Comparison of ENCODE assay signal across 15 cellular contexts in the genomic region with DNA sequence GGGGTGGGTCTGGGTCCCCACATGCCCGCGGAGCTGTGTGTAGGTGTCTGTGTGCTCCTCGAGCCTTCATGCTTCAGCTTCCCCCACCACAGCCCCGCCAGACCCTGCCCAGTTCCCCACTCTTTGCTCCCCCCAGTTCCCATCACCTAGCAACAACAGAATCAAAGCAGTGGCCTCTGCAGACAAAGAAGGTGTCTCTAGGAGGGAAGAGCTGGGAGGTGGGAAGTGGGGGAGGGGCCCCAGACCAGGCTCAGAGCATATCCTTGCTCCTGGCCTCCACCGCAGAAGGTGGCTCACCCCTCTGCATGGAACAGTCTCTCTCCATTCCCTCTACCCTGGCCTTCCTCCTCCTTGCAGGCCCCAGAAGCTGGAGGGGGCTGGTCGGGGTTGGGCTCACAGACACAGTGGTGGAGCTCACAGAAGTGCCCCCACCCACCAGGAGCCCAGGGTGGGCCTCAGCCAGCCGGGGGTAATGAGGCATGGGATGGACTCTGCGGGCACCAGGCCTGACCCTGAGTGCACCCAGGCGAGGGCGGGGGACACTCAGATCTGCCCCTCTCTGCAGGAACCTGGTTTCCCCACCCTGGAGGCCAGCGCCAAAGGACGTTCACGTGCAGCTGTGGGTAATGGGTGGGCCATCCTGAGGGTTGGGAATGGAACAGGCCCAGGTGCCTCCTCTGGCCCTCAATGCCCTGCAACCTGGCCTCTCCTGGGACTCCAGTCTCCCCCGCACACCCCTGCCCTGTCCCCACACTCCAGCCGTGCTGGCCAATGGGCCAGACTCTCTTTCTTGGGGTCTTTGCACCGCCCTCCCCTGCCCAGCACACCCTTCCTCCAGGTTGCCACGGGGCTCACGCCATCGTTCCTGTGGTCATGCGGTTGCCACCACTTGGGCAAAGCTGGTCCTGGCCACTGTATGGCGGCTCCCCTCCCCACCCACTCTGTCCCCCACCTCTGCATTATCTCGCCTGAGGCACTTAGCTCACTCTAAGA. TPM values are rescaled to one million over a fixed set of nuclear protein-coding genes. Genes with fewer than 3 reads are reported as not detected.
DNase-seq lines count a peak whose midpoint lies in the region; ATAC-seq lines count a peak whose summit lies in the region.
"Had no signal": no experiment of that assay in that cellular context is flagged by ENCODE, and none has a peak within 500 bp of the region (broad histone marks: within the 10 kb centered on the region; RNA-seq: fewer than 3 reads in every experiment).

No MANE protein-coding gene starts in this region.

- H3K9me3 ChIP-seq in BLaER1: no peaks in the 10 kb centered on the region
- H3K9me3 ChIP-seq in GM23248 (ENCODE audit: low read depth): no peaks in the 10 kb centered on the region
- H3K9me3 ChIP-seq: spleen, stomach had no signal

- H3K4me2 ChIP-seq in BLaER1: peak overlapping the region; percentile 98
- no peak overlapping the region for H3K4me2 ChIP-seq in GM23248 (ENCODE audit: unreplicated experiment)

- no peaks in the 10 kb centered on the region for H4K20me1 ChIP-seq in BLaER1
- H4K20me1 ChIP-seq in GM23248 (ENCODE audit: insufficient read depth): no peaks in the 10 kb centered on the region

- H3K4me3 Mint-ChIP-seq in T-helper 2 cell treated with Interferon-gamma antibody and Interleukin-4, amounts not matched to agents 5 μg/mL and 100 μg/mL, for 36 hours: no peak overlapping the region
- H3K4me3 Mint-ChIP-seq in T-cell: peak overlapping the region in 1 of 3 donors; percentile 28

- H3K36me3 Mint-ChIP-seq in T-helper 2 cell treated with Interferon-gamma antibody and Interleukin-4, amounts not matched to agents 5 μg/mL and 100 μg/mL, for 36 hours (ENCODE audit: low read depth): no peaks in the 10 kb centered on the region
- H3K36me3 Mint-ChIP-seq in T-cell: no peaks in the 10 kb centered on the region

- no peak for ATAC-seq in T-cell (replicated peaks in 1 of 4)

- peak overlapping the region; percentile 71 for H3K9ac ChIP-seq in BLaER1
- H3K9ac ChIP-seq in GM23248: no peak overlapping the region
- H3K9ac ChIP-seq: parathyroid adenoma had no signal

- H3F3A ChIP-seq in GM23248 (ENCODE audit: insufficient read depth): no peaks in the 10 kb centered on the region

- no peaks in the 10 kb centered on the region for H3K79me2 ChIP-seq in GM23248 (ENCODE audit: insufficient read depth)
- H3K79me2 ChIP-seq: parathyroid adenoma had no signal

- H3K9me2 ChIP-seq in GM23248 (ENCODE audit: insufficient read depth): no peaks in the 10 kb centered on the region

- H3K4me3 ChIP-seq in BLaER1 (peak overlapping the region; percentile 53), GM23248 (no peak overlapping the region)
- H3K4me3 ChIP-seq: spleen, stomach had no signal

- no peaks in the 10 kb centered on the region for H3K9me3 Mint-ChIP-seq in T-helper 2 cell treated with Interferon-gamma antibody and Interleukin-4, amounts not matched to agents 5 μg/mL and 100 μg/mL, for 36 hours
- H3K9me3 Mint-ChIP-seq in T-cell: no peaks in the 10 kb centered on the region

- CTCF ChIA-PET in T-cell (lab: Charles Lee): interaction anchor here in 1 of 2 donors (0.6 kb wide), 1 partner anchor 860 kb away, joined by 5 read pairs; no protein-coding TSS in a partner anchor

- H3K27me3 Mint-ChIP-seq in T-helper 2 cell treated with Interferon-gamma antibody and Interleukin-4, amounts not matched to agents 5 μg/mL and 100 μg/mL, for 36 hours (ENCODE audit: low read depth): peaks cover 6% of the 10 kb centered on the region
- H3K27me3 Mint-ChIP-seq in T-cell: peaks cover 4 to 16% of the 10 kb centered on the region in 2 donors

- peaks cover 78% of the 10 kb centered on the region for H3K4me1 ChIP-seq in BLaER1
- no peaks in the 10 kb centered on the region for H3K4me1 ChIP-seq in GM23248 (ENCODE audit: insufficient read depth)
- H3K4me1 ChIP-seq: parathyroid adenoma, spleen had no signal

- H3K27ac Mint-ChIP-seq in T-helper 2 cell treated with Interferon-gamma antibody and Interleukin-4, amounts not matched to agents 5 μg/mL and 100 μg/mL, for 36 hours: no peak overlapping the region
- H3K27ac Mint-ChIP-seq in T-cell: no peak overlapping the region

- H3K4me1 Mint-ChIP-seq in T-helper 2 cell treated with Interferon-gamma antibody and Interleukin-4, amounts not matched to agents 5 μg/mL and 100 μg/mL, for 36 hours (ENCODE audit: low read depth): no peaks in the 10 kb centered on the region
- H3K4me1 Mint-ChIP-seq in T-cell: peaks cover 2 to 7% (median 2%) of the 10 kb centered on the region in 3 donors

- 59 to 69% methylated on average over 19 to 22 of the region's 22 CpGs for WGBS in GM23248 (ENCODE audit: low coverage in 1 of 2, low lambda C conversion rate in 2 of 2, missing lambda C conversion rate in 2 of 2), 2 experiments

- H3K27me3 ChIP-seq in BLaER1: no peaks in the 10 kb centered on the region
- peaks cover 24% of the 10 kb centered on the region; the same call in 1 of the 2 replicates for H3K27me3 ChIP-seq in GM23248 (replicated peaks; ENCODE audit: insufficient read depth)
- H3K27me3 ChIP-seq: stomach had no signal

- in situ Hi-C loops in GM23248 (cut with MboI): no loop called here

- POLR2A ChIA-PET in T-cell (lab: Charles Lee): no interaction called here

- no peaks in the 10 kb centered on the region for H3K36me3 ChIP-seq in BLaER1
- no peaks in the 10 kb centered on the region for H3K36me3 ChIP-seq in GM23248 (ENCODE audit: low read depth)
- H3K36me3 ChIP-seq: spleen, stomach had no signal

- no peak overlapping the region for H2AFZ ChIP-seq in GM23248
- H2AFZ ChIP-seq: parathyroid adenoma had no signal

- H3K27ac ChIP-seq in BLaER1 (peak overlapping the region; percentile 88), GM23248 (no peak overlapping the region)
- H3K27ac ChIP-seq: parathyroid adenoma, spleen, VCaP had no signal

- peak; percentile 34 for DNase-seq in DMS79 treated with DMSO at 0.1 percent for 48 hours (lab: John Stamatoyannopoulos, UW)
- peak; percentile 61 for DNase-seq in NCI-H69 (lab: John Stamatoyannopoulos, UW)
- DNase-seq in iPS-NIHi7 (ENCODE audit: extremely low spot score): peak; percentile 41
- no peak for DNase-seq in GM23248
- DNase-seq in T-helper 2 cell treated with Interferon-gamma antibody and Interleukin-4, amounts not matched to agents 5 μg/mL and 100 μg/mL, for 36 hours (ENCODE audit: low spot score): no peak
- DNase-seq in T-cell: no peak
- no peak for DNase-seq in DMS 273 (lab: John Stamatoyannopoulos, UW; ENCODE audit: unreplicated experiment)
- DNase-seq: activated CD8-positive, alpha-beta memory T cell treated with anti-CD3 and anti-CD28 coated beads for 24 hours; GOT3; NCI-H1930; spleen had no signal

RNA-seq across cellular contexts. Expression of gene TPRA1, which starts 53.4 kb away (rescaled TPM):
- 56.1 and 65.1 TPM in 2 replicates for total RNA-seq in GM23248 (2014; rRNA removed; shearing (Covaris generic))
- polyA plus RNA-seq in GM23248 (2016; fragmentation: Nextera tagmentation; extraction: Ambion mirVana): 42.8 and 45.4 TPM in 2 replicates
- 10 to 100 TPM; 17.1 to 38.4 (median 34.6) TPM for total RNA-seq in T-cell

Comparison
In these comparisons a context has a peak if more than half of its experiments do, and no peak if none do; other contexts are left out.
1. DNase-seq: peak in DMS79 treated with DMSO at 0.1 percent for 48 hours (single experiment), NCI-H69 (single experiment) and iPS-NIHi7 (single experiment); none in GM23248 (single experiment), T-helper 2 cell treated with Interferon-gamma antibody and Interleukin-4, amounts not matched to agents 5 μg/mL and 100 μg/mL, for 36 hours (single experiment), T-cell (0 of 34) and DMS 273 (single experiment).